ENCODE assay signal across 36 cellular contexts in the genomic region with DNA sequence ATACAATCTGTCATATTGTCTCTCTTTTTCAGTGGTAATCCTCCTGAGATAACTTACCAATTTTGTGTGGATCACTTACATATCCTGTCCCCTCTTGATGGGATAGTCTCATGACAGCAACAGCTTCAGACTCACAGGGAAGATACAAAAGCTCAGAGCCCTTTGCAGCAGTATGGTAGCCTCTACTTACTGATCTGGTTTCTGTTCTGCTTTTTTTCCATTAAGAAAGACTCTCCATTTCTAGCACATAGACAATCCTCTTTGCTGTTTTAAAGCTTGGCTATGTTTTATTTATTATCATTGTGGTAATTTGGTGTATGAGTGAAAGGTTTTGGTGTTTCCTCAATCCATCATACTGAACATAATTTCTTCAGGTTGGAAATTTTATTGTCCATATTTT. TPM values are rescaled to one million over a fixed set of nuclear protein-coding genes. Genes with fewer than 3 reads are reported as not detected.
"Had no signal": no experiment of that assay in that cellular context is flagged by ENCODE, and none has a peak within 500 bp of the region (broad histone marks: within the 10 kb centered on the region; RNA-seq: fewer than 3 reads in every experiment).

No MANE protein-coding gene starts in this region.

- H3K9ac ChIP-seq: neural progenitor cell, parathyroid adenoma had no signal

- H3K4me1 ChIP-seq: left ventricle myocardium inferior, neural progenitor cell, parathyroid adenoma, right atrium auricular region, right lobe of liver, tibial nerve, upper lobe of left lung, vagina had no signal

- H3K27me3 ChIP-seq: neural progenitor cell, neutrophil, right atrium auricular region, right lobe of liver, tibial nerve, upper lobe of left lung, vagina had no signal

- H3K9me3 ChIP-seq: neutrophil, right lobe of liver, vagina had no signal

- H3K4me1 Mint-ChIP-seq: mesothelial cell of epicardium; naive B cell; natural killer cell; nephron progenitor cell; neural progenitor cell; stimulated activated memory B cell treated with anti-CD40 and anti-IgM and Interleukin-4, amounts not matched to agents 10 μg/mL and 1 μg/mL and 100 μg/mL, for 72 hours; stimulated activated naive CD8-positive, alpha-beta T cell treated with anti-CD3 and anti-CD28 coated beads, Interleukin-15, amount 100 ng/mL, for 72 hours had no signal

- H3K36me3 ChIP-seq: left ventricle myocardium inferior, neutrophil, right atrium auricular region, right lobe of liver, tibial nerve, upper lobe of left lung, vagina had no signal

- DNase-seq: islet precursor cell; left ventricle myocardium inferior; mesendoderm; naive B cell; natural killer cell; nephron progenitor cell; occipital lobe; right lobe of liver; stimulated activated CD4-positive, alpha-beta T cell treated with anti-CD3 and anti-CD28 coated beads, Interleukin-1b, Interleukin-23, amount 100 ng/mL, for 48 hours; stimulated activated CD4-positive, alpha-beta T cell treated with anti-CD3 and anti-CD28 coated beads, Interleukin-2, amount 100 ng/mL, for 48 hours; stimulated activated CD4-positive, alpha-beta T cell treated with anti-CD3 and anti-CD28 coated beads, Interleukin-4, amount 100 ng/mL, for 4 hours; stimulated activated CD8-positive, alpha-beta memory T cell treated with anti-CD3 and anti-CD28 coated beads, Interleukin-4, amount 100 ng/mL, for 48 hours; stimulated activated naive CD4-positive, alpha-beta T cell treated with Interleukin-2 at 50 U/mL for 16 hours; stimulated activated naive CD8-positive, alpha-beta T cell treated with anti-CD3 and anti-CD28 coated beads, Interleukin-15, amount 100 ng/mL, for 72 hours; substantia nigra; upper lobe of left lung had no signal

- H3K27ac ChIP-seq: left ventricle myocardium inferior, neural progenitor cell, neutrophil, parathyroid adenoma, right atrium auricular region, right lobe of liver, tibial nerve, upper lobe of left lung, vagina had no signal

- H3K4me3 ChIP-seq: left ventricle myocardium inferior, lung, neural progenitor cell, right atrium auricular region, right lobe of liver, smooth muscle cell, tibial nerve, upper lobe of left lung, vagina had no signal

- ATAC-seq: natural killer cell; right lobe of liver; stimulated activated memory B cell treated with anti-CD40 and anti-IgM and Interleukin-4, amounts not matched to agents 10 μg/mL and 1 μg/mL and 100 μg/mL, for 72 hours; stimulated activated naive CD8-positive, alpha-beta T cell treated with anti-CD3 and anti-CD28 coated beads, Interleukin-15, amount 100 ng/mL, for 72 hours had no signal

- H3K36me3 Mint-ChIP-seq: mesothelial cell of epicardium; natural killer cell; neural progenitor cell; stimulated activated memory B cell treated with anti-CD40 and anti-IgM and Interleukin-4, amounts not matched to agents 10 μg/mL and 1 μg/mL and 100 μg/mL, for 72 hours had no signal

- H2AFZ ChIP-seq: neural progenitor cell, parathyroid adenoma had no signal

- H3K4me3 Mint-ChIP-seq: mesothelial cell of epicardium; naive B cell; natural killer cell; nephron progenitor cell; neural progenitor cell; stimulated activated memory B cell treated with anti-CD40 and anti-IgM and Interleukin-4, amounts not matched to agents 10 μg/mL and 1 μg/mL and 100 μg/mL, for 72 hours; stimulated activated naive CD8-positive, alpha-beta T cell treated with anti-CD3 and anti-CD28 coated beads, Interleukin-15, amount 100 ng/mL, for 72 hours had no signal

- H3K4me2 ChIP-seq: neural progenitor cell, smooth muscle cell had no signal

- H3K27ac Mint-ChIP-seq: mesothelial cell of epicardium; naive B cell; natural killer cell; nephron progenitor cell; neural progenitor cell; progenitor cell of endocrine pancreas; stimulated activated memory B cell treated with anti-CD40 and anti-IgM and Interleukin-4, amounts not matched to agents 10 μg/mL and 1 μg/mL and 100 μg/mL, for 72 hours; stimulated activated naive CD8-positive, alpha-beta T cell treated with anti-CD3 and anti-CD28 coated beads, Interleukin-15, amount 100 ng/mL, for 72 hours had no signal

- H3K79me2 ChIP-seq: parathyroid adenoma had no signal

- H3K27me3 Mint-ChIP-seq: stimulated activated memory B cell treated with anti-CD40 and anti-IgM and Interleukin-4, amounts not matched to agents 10 μg/mL and 1 μg/mL and 100 μg/mL, for 72 hours; stimulated activated naive CD8-positive, alpha-beta T cell treated with anti-CD3 and anti-CD28 coated beads, Interleukin-15, amount 100 ng/mL, for 72 hours had no signal

RNA-seq across cellular contexts. Expression of a gene that starts 25.4 kb away (rescaled TPM):
- total RNA-seq: kidney epithelial cell, left ventricle myocardium inferior, lower leg skin, lung, mononuclear cell, natural killer cell, occipital lobe, osteocyte, progenitor cell of endocrine pancreas, pulmonary artery endothelial cell, renal cortical epithelial cell, right atrium auricular region, right lobe of liver, skeletal muscle tissue, smooth muscle cell, temporal lobe, tibial nerve, urinary bladder, vagina had no signal
- polyA plus RNA-seq: lung, smooth muscle cell, urinary bladder had no signal
